Comparison of ENCODE assay signal across 9 cellular contexts in genomic region chr19:3387645-3388589, GRCh38. TPM values are rescaled to one million over a fixed set of nuclear protein-coding genes. Genes with fewer than 3 reads are reported as not detected.
DNase-seq lines count a peak whose midpoint lies in the region; FAIRE-seq and TF ChIP-seq lines count a peak whose summit lies in the region.
"Had no signal": no experiment of that assay in that cellular context is flagged by ENCODE, and none has a peak within 500 bp of the region (broad histone marks: within the 10 kb centered on the region; RNA-seq: fewer than 3 reads in every experiment).

No MANE protein-coding gene starts in this region.

- no peak for FAIRE-seq in GM12891 (lab: Jason Lieb, UNC)

- TF ChIP-seq CTCF in fibroblast of villous mesenchyme (IDR thresholded peaks at IDR 0.05; ENCODE audit: insufficient read depth, low read depth, low read length), result no peak

- in situ Hi-C loops in Caki2 (cut with HindIII; ENCODE audit: low pct_unique_long_range_greater_than_20kb, low sequenced_read_pairs), result no loop called here

- peak; percentile 83 for DNase-seq in Caki2 (ENCODE audit: low read depth)
- peak; percentile 54 for DNase-seq in NCI-H510A treated with DMSO at 0.1 percent for 48 hours (lab: John Stamatoyannopoulos, UW)
- peak; percentile 70 for DNase-seq in fibroblast of villous mesenchyme (ENCODE audit: low read depth)
- DNase-seq in pons (ENCODE audit: low spot score), result peak; percentile 92
- no peak for DNase-seq in cortex of kidney (lab: John Stamatoyannopoulos, UW)
- DNase-seq in activated T-cell treated with anti-CD3 and anti-CD28 coated beads, Interleukin-2, amount 50 U/mL, for 48 hours, result no peak
- DNase-seq in GM12891 (ENCODE audit: insufficient read length, low spot score), result no peak
- no peak for DNase-seq in activated naive CD4-positive, alpha-beta T cell treated with Interleukin-2 at 50 U/mL for 16 hours
- DNase-seq: NCI-H146 had no signal

- H3K4me3 ChIP-seq in fibroblast of villous mesenchyme (ENCODE audit: low read depth, low read length), result no peak overlapping the region

- no peak for TF ChIP-seq POLR2A in GM12891 (IDR thresholded peaks at IDR 0.05; ENCODE audit: low read depth, low read length)

TF ChIP-seq in GM12891, 5 proteins besides CTCF, POLR2A, EP300 and RAD21:
- TF ChIP-seq TAF1 (IDR thresholded peaks at IDR 0.05; ENCODE audit: low read depth, low read length) (no peak), SPI1 (IDR thresholded peaks at IDR 0.05; ENCODE audit: low read depth, low read length) (no peak), PAX5 (IDR thresholded peaks at IDR 0.05; ENCODE audit: insufficient read depth, low read length, severe bottlenecking) (no peak), POU2F2 (IDR thresholded peaks at IDR 0.05; ENCODE audit: low read depth, low read length) (no peak), POLR2AphosphoS5 (IDR thresholded peaks at IDR 0.05; ENCODE audit: low read depth, low read length) (no peak)

RNA-seq across cellular contexts. Expression of gene NFIC, which starts 21.5 kb away (rescaled TPM):
- 0.06 and 4.6 TPM in 2 replicates for total RNA-seq in Caki2 (2014; rRNA removed; shearing (Covaris generic); ENCODE audit: low replicate concordance)
- total RNA-seq in fibroblast of villous mesenchyme, result 42.7 and 56.0 TPM in 2 replicates
- 7.2 TPM for polyA plus RNA-seq in GM12891 (2012; ENCODE audit: low read depth, missing spikeins)

Comparison
In these comparisons a context has a peak if more than half of its experiments do, and no peak if none do; other contexts are left out.
1. DNase-seq: peak in Caki2 (single experiment), NCI-H510A treated with DMSO at 0.1 percent for 48 hours (single experiment), fibroblast of villous mesenchyme (single experiment) and pons (single experiment); none in cortex of kidney (single experiment), activated T-cell treated with anti-CD3 and anti-CD28 coated beads, Interleukin-2, amount 50 U/mL, for 48 hours (0 of 2), GM12891 (single experiment) and activated naive CD4-positive, alpha-beta T cell treated with Interleukin-2 at 50 U/mL for 16 hours (single experiment).